Comparison of ENCODE assay signal across 18 cellular contexts in genomic region chrX:8591526-8591925, GRCh38.
"Had no signal": no experiment of that assay in that cellular context is flagged by ENCODE, and none has a peak within 500 bp of the region (broad histone marks: within the 10 kb centered on the region; RNA-seq: fewer than 3 reads in every experiment).

No MANE protein-coding gene starts in this region.

- DNase-seq: islet precursor cell; left ventricle myocardium inferior; mesendoderm; naive B cell; natural killer cell; nephron progenitor cell; occipital lobe; psoas muscle; right lobe of liver; stimulated activated CD4-positive, alpha-beta T cell treated with anti-CD3 and anti-CD28 coated beads, Interleukin-1b, Interleukin-23, amount 100 ng/mL, for 48 hours; stimulated activated CD4-positive, alpha-beta T cell treated with anti-CD3 and anti-CD28 coated beads, Interleukin-2, amount 100 ng/mL, for 48 hours; stimulated activated CD4-positive, alpha-beta T cell treated with anti-CD3 and anti-CD28 coated beads, Interleukin-4, amount 100 ng/mL, for 4 hours; stimulated activated CD8-positive, alpha-beta memory T cell treated with anti-CD3 and anti-CD28 coated beads, Interleukin-4, amount 100 ng/mL, for 48 hours; stimulated activated naive CD4-positive, alpha-beta T cell treated with Interleukin-2 at 50 U/mL for 16 hours; stimulated activated naive CD8-positive, alpha-beta T cell treated with anti-CD3 and anti-CD28 coated beads, Interleukin-15, amount 100 ng/mL, for 72 hours; substantia nigra; uterus had no signal

- ATAC-seq: natural killer cell; psoas muscle; right lobe of liver; stimulated activated memory B cell treated with anti-CD40 and anti-IgM and Interleukin-4, amounts not matched to agents 10 μg/mL and 1 μg/mL and 100 μg/mL, for 72 hours; stimulated activated naive CD8-positive, alpha-beta T cell treated with anti-CD3 and anti-CD28 coated beads, Interleukin-15, amount 100 ng/mL, for 72 hours had no signal
